In the genomic region with DNA sequence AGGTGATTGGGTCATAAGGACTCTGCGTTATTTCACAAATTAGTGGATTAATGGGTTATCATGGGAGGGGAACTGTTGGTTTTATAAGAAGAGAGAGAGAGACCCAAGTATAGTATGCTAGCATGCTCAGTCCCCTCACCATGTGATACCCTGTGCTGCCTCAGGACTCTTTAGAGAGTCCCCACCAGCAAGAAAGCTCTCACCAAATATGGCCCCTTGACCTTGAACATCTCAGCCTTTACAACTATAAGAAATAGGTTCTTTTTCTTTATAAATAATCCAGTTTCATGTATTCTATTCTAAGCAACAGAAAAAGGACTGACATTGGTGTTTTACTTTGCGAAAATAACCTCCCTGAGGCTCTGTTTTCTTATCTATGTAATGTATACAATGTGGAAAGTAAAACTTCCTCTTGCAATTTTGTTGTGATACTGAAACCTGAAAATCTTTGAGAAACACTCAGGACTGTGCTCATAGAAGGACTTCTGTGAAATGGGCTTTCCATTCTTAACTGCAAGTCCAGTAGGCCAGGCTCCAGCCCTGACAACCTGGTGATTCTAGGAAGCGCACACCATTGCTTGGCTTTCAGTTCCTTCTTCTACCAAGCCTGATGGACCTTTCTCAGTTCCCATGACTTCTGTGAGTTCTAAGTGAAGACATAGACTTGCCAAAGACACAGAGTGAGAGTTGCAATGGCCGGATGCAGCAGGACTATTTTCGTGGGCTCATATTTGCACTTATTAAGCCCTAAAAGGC, we compare ENCODE assay signal across 10 cellular contexts. TPM values are rescaled to one million over a fixed set of nuclear protein-coding genes. Genes with fewer than 3 reads are reported as not detected.
DNase-seq lines count a peak whose midpoint lies in the region; ATAC-seq and FAIRE-seq lines count a peak whose summit lies in the region.
"Had no signal": no experiment of that assay in that cellular context is flagged by ENCODE, and none has a peak within 500 bp of the region (broad histone marks: within the 10 kb centered on the region; RNA-seq: fewer than 3 reads in every experiment).

No MANE protein-coding gene starts in this region.

- FAIRE-seq in urothelium cell line (lab: Jason Lieb, UNC) = no peak

- H3K4me3 Mint-ChIP-seq in naive B cell = peak overlapping the region in 4 of 8 donors; percentile 16 to 81 (median 44)
- H3K4me3 Mint-ChIP-seq: neural crest cell had no signal

- no peaks in the 10 kb centered on the region for H3K9me3 Mint-ChIP-seq in naive B cell
- H3K9me3 Mint-ChIP-seq: neural crest cell had no signal

- no peaks in the 10 kb centered on the region for H3K27me3 Mint-ChIP-seq in naive B cell

- H3K27ac Mint-ChIP-seq in naive B cell = peak overlapping the region in 4 of 6 donors; percentile 21 to 87 (median 61)

- H3K36me3 Mint-ChIP-seq in naive B cell = no peaks in the 10 kb centered on the region

- peak; percentile 83 for ATAC-seq in GM18873 (IDR thresholded peaks at IDR 0.05; ENCODE audit: low FRiP score, unreplicated experiment)
- ATAC-seq in HG02571 (IDR thresholded peaks at IDR 0.05; ENCODE audit: unreplicated experiment) = peak; percentile 79
- ATAC-seq in HG03558 (IDR thresholded peaks at IDR 0.05; ENCODE audit: extremely low read depth, unreplicated experiment) = peak; percentile 71
- peak; percentile 73 to 75 for ATAC-seq in naive B cell (ENCODE audit: low read depth in 2 of 2)
- ATAC-seq: gastroesophageal sphincter had no signal

- peaks cover 35 to 38% (median 37%) of the 10 kb centered on the region in 3 donors for H3K4me1 Mint-ChIP-seq in naive B cell
- H3K4me1 Mint-ChIP-seq: neural crest cell had no signal

- peak; percentile 38 for DNase-seq in naive B cell
- DNase-seq in urothelium cell line (ENCODE audit: low spot score) = no peak
- no peak for DNase-seq in stimulated activated CD4-positive, alpha-beta T cell treated with anti-CD3 and anti-CD28 coated beads, Interleukin-4, amount 100 ng/mL, for 1 hour
- no peak for DNase-seq in NCI-H1417 (lab: John Stamatoyannopoulos, UW)
- DNase-seq in kidney glomerular epithelial cell (lab: John Stamatoyannopoulos, UW) = no peak

RNA-seq across cellular contexts. Expression of a gene that starts 21.9 kb away (rescaled TPM):
- not detected for polyA plus RNA-seq in naive B cell (ENCODE audit: low read depth in 6 of 6)

RNA-seq across cellular contexts. Expression of a gene that starts 44.4 kb away (rescaled TPM):
- under 1 TPM in 4 of 6 donors, not detected in 2; 0.18 to 0.36 (median 0.22) TPM for polyA plus RNA-seq in naive B cell (ENCODE audit: low read depth in 6 of 6)
